14 cellular contexts compared by ENCODE assay signal in the genomic region with DNA sequence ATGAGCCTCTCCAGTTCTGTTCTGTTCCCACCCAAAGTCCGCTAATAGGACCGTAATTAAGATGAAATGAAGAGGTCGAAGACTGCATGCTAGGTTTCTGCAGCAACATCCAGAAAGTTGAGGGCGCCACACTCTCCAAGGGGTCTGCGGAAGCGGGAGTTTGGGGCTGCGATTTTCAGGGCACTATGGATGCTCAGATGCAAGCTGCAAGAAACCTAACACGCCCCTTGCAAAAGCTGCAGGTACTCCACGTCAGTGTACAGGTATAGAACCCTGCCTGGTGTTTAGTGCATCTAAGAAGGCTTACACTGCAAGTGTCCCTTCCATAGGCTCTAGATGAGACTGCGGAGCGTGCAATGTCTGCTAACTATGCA.
A peak's percentile ranks its signal among the peaks of the same experiment; 100 is the strongest.
DNase-seq lines count a peak whose midpoint lies in the region; ATAC-seq lines count a peak whose summit lies in the region.
"Had no signal": no experiment of that assay in that cellular context is flagged by ENCODE, and none has a peak within 500 bp of the region (broad histone marks: within the 10 kb centered on the region; RNA-seq: fewer than 3 reads in every experiment).

No MANE protein-coding gene starts in this region.

- H3K79me2 ChIP-seq in ACC112 (ENCODE audit: control insufficient read depth, insufficient read depth, low read length, unreplicated experiment): no peaks in the 10 kb centered on the region

- peak overlapping the region; percentile 41 to 79 (median 69) for H3K4me3 Mint-ChIP-seq in CD8-positive, alpha-beta memory T cell
- peak overlapping the region; percentile 56 for H3K4me3 Mint-ChIP-seq in activated naive CD8-positive, alpha-beta T cell treated with anti-CD3 and anti-CD28 coated beads, Interleukin-2, amount 50 U/mL, for 24 hours
- peak overlapping the region in 9 of 10 donors; percentile 45 to 82 (median 71) for H3K4me3 Mint-ChIP-seq in naive thymus-derived CD4-positive, alpha-beta T cell

- H3K4me1 Mint-ChIP-seq in CD8-positive, alpha-beta memory T cell: peaks cover 13 to 20% (median 17%) of the 10 kb centered on the region in 3 donors
- peaks cover 10% of the 10 kb centered on the region for H3K4me1 Mint-ChIP-seq in activated naive CD8-positive, alpha-beta T cell treated with anti-CD3 and anti-CD28 coated beads, Interleukin-2, amount 50 U/mL, for 24 hours
- H3K4me1 Mint-ChIP-seq in naive thymus-derived CD4-positive, alpha-beta T cell: peaks cover 0 to 13% (median 8%) of the 10 kb centered on the region in 7 donors

- CTCF ChIA-PET in CD8-positive, alpha-beta memory T cell (lab: Charles Lee): interaction anchor here (1.5 kb wide), 1 partner anchor 68 kb away, joined by 4 read pairs; no protein-coding TSS in a partner anchor
- CTCF ChIA-PET in naive thymus-derived CD4-positive, alpha-beta T cell (lab: Charles Lee): no interaction called here

- ATAC-seq in activated naive CD8-positive, alpha-beta T cell treated with anti-CD3 and anti-CD28 coated beads, Interleukin-2, amount 50 U/mL, for 24 hours: peak; percentile 28
- ATAC-seq in naive thymus-derived CD4-positive, alpha-beta T cell: no peak
- ATAC-seq in HG02870 (IDR thresholded peaks at IDR 0.05; ENCODE audit: unreplicated experiment) (no peak), HG02885 (IDR thresholded peaks at IDR 0.05; ENCODE audit: poor library complexity, unreplicated experiment) (no peak)

- H3K27me3 Mint-ChIP-seq in CD8-positive, alpha-beta memory T cell: peaks cover 17 to 37% of the 10 kb centered on the region in 2 donors
- H3K27me3 Mint-ChIP-seq in activated naive CD8-positive, alpha-beta T cell treated with anti-CD3 and anti-CD28 coated beads, Interleukin-2, amount 50 U/mL, for 24 hours: peaks cover 47% of the 10 kb centered on the region
- peaks cover 20 to 69% (median 32%) of the 10 kb centered on the region in 5 donors for H3K27me3 Mint-ChIP-seq in naive thymus-derived CD4-positive, alpha-beta T cell

- H3K36me3 ChIP-seq in ACC112 (ENCODE audit: insufficient read depth, low read length): no peaks in the 10 kb centered on the region
- no peaks in the 10 kb centered on the region for H3K36me3 ChIP-seq in CD8-positive, alpha-beta memory T cell (ENCODE audit: insufficient read depth, low read length)
- no peaks in the 10 kb centered on the region for H3K36me3 ChIP-seq in naive thymus-derived CD4-positive, alpha-beta T cell (ENCODE audit: control insufficient read depth in 2 of 3, insufficient read depth in 3 of 3, low read length in 3 of 3)

- intact Hi-C loops in naive thymus-derived CD4-positive, alpha-beta T cell (cut with micrococcal nuclease): no loop called here

- POLR2A ChIA-PET in CD8-positive, alpha-beta memory T cell (lab: Charles Lee): no interaction called here
- POLR2A ChIA-PET in naive thymus-derived CD4-positive, alpha-beta T cell (lab: Charles Lee): no interaction called here

- peak overlapping the region; percentile 59; the same call in 1 of the 2 replicates for H3K4me3 ChIP-seq in ACC112 (ENCODE audit: low read depth, low read length)
- H3K4me3 ChIP-seq in CD8-positive, alpha-beta memory T cell (ENCODE audit: low read length): no peak overlapping the region
- H3K4me3 ChIP-seq in naive thymus-derived CD4-positive, alpha-beta T cell (ENCODE audit: low read length): no peak overlapping the region
- H3K4me3 ChIP-seq: mucosa of descending colon had no signal

- peaks cover 56% of the 10 kb centered on the region for H3K27me3 ChIP-seq in ACC112 (ENCODE audit: insufficient read depth, low read length)
- peaks cover 11% of the 10 kb centered on the region for H3K27me3 ChIP-seq in CD8-positive, alpha-beta memory T cell (ENCODE audit: insufficient read depth, low read length, poor library complexity, severe bottlenecking)
- peaks cover 0 to 6% of the 10 kb centered on the region in 2 donors for H3K27me3 ChIP-seq in naive thymus-derived CD4-positive, alpha-beta T cell (ENCODE audit: control insufficient read depth in 2 of 2, insufficient read depth in 2 of 2, low read length in 2 of 2)

- H3K9me3 Mint-ChIP-seq in CD8-positive, alpha-beta memory T cell: no peaks in the 10 kb centered on the region
- no peaks in the 10 kb centered on the region for H3K9me3 Mint-ChIP-seq in activated naive CD8-positive, alpha-beta T cell treated with anti-CD3 and anti-CD28 coated beads, Interleukin-2, amount 50 U/mL, for 24 hours
- peaks cover 0 to 1% (median 0%) of the 10 kb centered on the region in 11 donors for H3K9me3 Mint-ChIP-seq in naive thymus-derived CD4-positive, alpha-beta T cell

- DNase-seq in CD8-positive, alpha-beta memory T cell: no peak
- DNase-seq in activated naive CD8-positive, alpha-beta T cell treated with anti-CD3 and anti-CD28 coated beads, Interleukin-2, amount 50 U/mL, for 24 hours: no peak
- no peak for DNase-seq in naive thymus-derived CD4-positive, alpha-beta T cell
- DNase-seq in HK-2 (ENCODE audit: unreplicated experiment): no peak
- no peak for DNase-seq in NCI-H1417 (lab: John Stamatoyannopoulos, UW)
- DNase-seq: activated CD4-positive, CD25-positive, alpha-beta regulatory T cell; DMS 273 treated with DMSO at 0.1 percent for 48 hours; dorsolateral prefrontal cortex; mucosa of descending colon; NCI-H345; Right ventricle myocardium superior had no signal

- H3K4me1 ChIP-seq in ACC112 (ENCODE audit: control insufficient read depth, insufficient read depth, low read length, unreplicated experiment): peaks cover 5% of the 10 kb centered on the region
- H3K4me1 ChIP-seq in CD8-positive, alpha-beta memory T cell (ENCODE audit: insufficient read depth, low read length): no peaks in the 10 kb centered on the region
- peaks cover 0 to 6% of the 10 kb centered on the region in 2 donors for H3K4me1 ChIP-seq in naive thymus-derived CD4-positive, alpha-beta T cell (ENCODE audit: control insufficient read depth in 2 of 2, insufficient read depth in 2 of 2, low read length in 2 of 2)

- no peaks in the 10 kb centered on the region for H3K9me3 ChIP-seq in CD8-positive, alpha-beta memory T cell (ENCODE audit: low read length)
- no peaks in the 10 kb centered on the region for H3K9me3 ChIP-seq in naive thymus-derived CD4-positive, alpha-beta T cell (ENCODE audit: control insufficient read depth in 2 of 3, low read length in 3 of 3)
- H3K9me3 ChIP-seq: mucosa of descending colon had no signal

- H3K27ac Mint-ChIP-seq in CD8-positive, alpha-beta memory T cell: peak overlapping the region in 1 of 8 donors; percentile 47
- no peak overlapping the region for H3K27ac Mint-ChIP-seq in activated naive CD8-positive, alpha-beta T cell treated with anti-CD3 and anti-CD28 coated beads, Interleukin-2, amount 50 U/mL, for 24 hours
- peak overlapping the region in 1 of 9 donors; percentile 56 for H3K27ac Mint-ChIP-seq in naive thymus-derived CD4-positive, alpha-beta T cell

- no peaks in the 10 kb centered on the region for H3K36me3 Mint-ChIP-seq in CD8-positive, alpha-beta memory T cell
- no peaks in the 10 kb centered on the region for H3K36me3 Mint-ChIP-seq in activated naive CD8-positive, alpha-beta T cell treated with anti-CD3 and anti-CD28 coated beads, Interleukin-2, amount 50 U/mL, for 24 hours (ENCODE audit: low read depth)
- no peaks in the 10 kb centered on the region for H3K36me3 Mint-ChIP-seq in naive thymus-derived CD4-positive, alpha-beta T cell

- no peak overlapping the region for H3K27ac ChIP-seq in ACC112 (ENCODE audit: low read depth, low read length)
- no peak overlapping the region for H3K27ac ChIP-seq in CD8-positive, alpha-beta memory T cell (ENCODE audit: low read depth, low read length)
- no peak overlapping the region for H3K27ac ChIP-seq in naive thymus-derived CD4-positive, alpha-beta T cell (ENCODE audit: low read depth, low read length)
- H3K27ac ChIP-seq: dorsolateral prefrontal cortex had no signal

- H2AFZ ChIP-seq in ACC112 (ENCODE audit: low read length, unreplicated experiment): no peak overlapping the region
